Comparison of ENCODE assay signal across 8 cellular contexts in genomic region chr5:122774861-122775712, GRCh38.
DNase-seq lines count a peak whose midpoint lies in the region; ATAC-seq lines count a peak whose summit lies in the region.

Gene SNX2 (plus strand): TSS chr5:122775080. CDS start chr5:122775104, 24 bp downstream.

- peak within 1 kb of the TSS; percentile 86 for H3K27ac ChIP-seq in cingulate gyrus (ENCODE audit: low read depth, low read length)

- ATAC-seq in GM18909 (IDR thresholded peaks at IDR 0.05; ENCODE audit: poor library complexity, unreplicated experiment) (peak; percentile 89), HG03159 (IDR thresholded peaks at IDR 0.05; ENCODE audit: unreplicated experiment) (peak; percentile 90)

- peak; percentile 97 for DNase-seq in AG20443 (ENCODE audit: low spot score)
- peak; percentile 38 for DNase-seq in NCI-H510A treated with DMSO at 0.1 percent for 48 hours (lab: John Stamatoyannopoulos, UW)
- peak; percentile 84 to 87 for DNase-seq in activated CD4-positive, alpha-beta T cell treated with anti-CD3 and anti-CD28 coated beads for 4 hours
- DNase-seq in kidney tubule cell (ENCODE audit: low spot score), result peak; percentile 86
- DNase-seq in stimulated activated CD4-positive, alpha-beta T cell treated with anti-CD3 and anti-CD28 coated beads, Interleukin-1b, Interleukin-23, amount 100 ng/mL, for 24 hours (ENCODE audit: low read depth in 4 of 4, low spot score in 1 of 4), result peak; percentile 76 to 85 (median 80)

Comparison
In these comparisons a context has a peak if more than half of its experiments do, and no peak if none do; other contexts are left out.
1. Peak in every context shown above with its lines: DNase-seq, ATAC-seq and H3K27ac ChIP-seq.
2. DNase-seq: peak in every context shown above with its lines; median percentile 97 in AG20443; 86 in kidney tubule cell; 86 in activated CD4-positive, alpha-beta T cell treated with anti-CD3 and anti-CD28 coated beads for 4 hours; 80 in stimulated activated CD4-positive, alpha-beta T cell treated with anti-CD3 and anti-CD28 coated beads, Interleukin-1b, Interleukin-23, amount 100 ng/mL, for 24 hours; 38 in NCI-H510A treated with DMSO at 0.1 percent for 48 hours.